ENCODE assay signal across 15 cellular contexts in the genomic region with DNA sequence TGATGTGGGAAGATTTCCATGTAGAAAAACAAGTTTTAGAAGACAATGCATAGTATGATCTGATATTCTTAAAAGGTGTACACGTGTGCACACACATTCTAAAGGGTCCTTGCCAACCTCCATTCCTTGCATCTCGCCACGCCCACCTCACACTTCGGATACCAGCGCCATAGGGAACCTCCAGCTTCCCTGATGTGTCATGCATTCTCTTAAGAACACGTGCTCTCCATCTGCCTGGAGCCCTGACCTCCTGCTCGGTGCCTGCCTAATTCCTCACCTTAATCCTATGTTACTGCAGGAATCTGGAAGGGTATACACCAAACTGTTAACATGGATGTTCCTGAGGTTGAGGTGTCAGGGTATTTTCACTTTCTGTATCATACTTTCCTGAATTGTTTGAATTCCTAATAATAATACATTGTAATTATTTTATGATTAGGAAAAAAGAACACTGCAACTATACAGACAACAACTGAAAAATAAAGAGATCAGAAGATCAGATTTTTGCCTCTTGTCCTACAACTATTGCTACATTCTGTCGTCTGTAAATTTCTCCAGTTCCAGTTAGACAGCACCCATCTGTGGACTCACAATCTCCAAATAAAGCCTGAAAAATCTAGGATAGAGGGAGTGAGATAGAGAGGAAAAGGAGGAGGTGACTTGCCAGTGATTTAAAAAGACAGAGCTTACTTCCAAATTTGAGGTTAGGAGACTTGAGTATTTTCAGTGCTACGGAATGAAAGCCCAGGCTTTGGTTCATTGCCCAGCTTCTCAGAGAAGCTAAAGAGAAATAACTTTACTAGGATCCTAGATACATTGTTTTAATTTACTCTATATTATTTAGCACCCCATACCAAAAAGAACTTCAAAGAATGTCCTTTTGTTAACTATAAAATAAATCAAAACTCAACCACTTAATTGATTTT.
DNase-seq lines count a peak whose midpoint lies in the region; ATAC-seq and TF ChIP-seq lines count a peak whose summit lies in the region.
"Had no signal": no experiment of that assay in that cellular context is flagged by ENCODE, and none has a peak within 500 bp of the region (broad histone marks: within the 10 kb centered on the region; RNA-seq: fewer than 3 reads in every experiment).

No MANE protein-coding gene starts in this region.

- no peak overlapping the region for H3K4me3 Mint-ChIP-seq in CD14-positive monocyte
- H3K4me3 Mint-ChIP-seq: CD4-positive, CD25-positive, alpha-beta regulatory T cell had no signal

- no peaks in the 10 kb centered on the region for H3K36me3 Mint-ChIP-seq in CD14-positive monocyte
- H3K36me3 Mint-ChIP-seq: CD4-positive, CD25-positive, alpha-beta regulatory T cell had no signal

- H3K9me3 Mint-ChIP-seq in CD14-positive monocyte, result no peaks in the 10 kb centered on the region
- H3K9me3 Mint-ChIP-seq: CD4-positive, CD25-positive, alpha-beta regulatory T cell had no signal

- no peaks in the 10 kb centered on the region for H3K27me3 ChIP-seq in psoas muscle (ENCODE audit: insufficient read depth in 3 of 3, low read length in 2 of 3)
- H3K27me3 ChIP-seq: hepatocyte had no signal

- no peaks in the 10 kb centered on the region for H3K9me3 ChIP-seq in psoas muscle

- ATAC-seq in psoas muscle (peak in 1 of 4 donors; percentile 50), HG03439 (IDR thresholded peaks at IDR 0.05; ENCODE audit: unreplicated experiment) (no peak), HG03521 (IDR thresholded peaks at IDR 0.05; ENCODE audit: unreplicated experiment) (no peak)

- 45 to 60% (median 52%) methylated on average over 9 of the region's 9 CpGs for WGBS in psoas muscle, 3 donors

- H3K27me3 Mint-ChIP-seq in CD14-positive monocyte (ENCODE audit: low read depth in 3 of 3), result peaks cover 0 to 2% (median 0%) of the 10 kb centered on the region in 3 donors

- no peaks in the 10 kb centered on the region for H3K36me3 ChIP-seq in psoas muscle (ENCODE audit: insufficient read depth in 1 of 2, low read depth in 1 of 2)

- H3K27ac ChIP-seq in psoas muscle, result peak overlapping the region; percentile 33
- H3K27ac ChIP-seq: hepatocyte, parathyroid adenoma had no signal

- peaks cover 67% of the 10 kb centered on the region for H3K4me1 Mint-ChIP-seq in CD14-positive monocyte
- H3K4me1 Mint-ChIP-seq: CD4-positive, CD25-positive, alpha-beta regulatory T cell had no signal

- intact Hi-C loops in psoas muscle (cut with DNase I) (no loop called here), CD14-positive monocyte (cut with micrococcal nuclease) (no loop called here)

- peak; percentile 41 for DNase-seq in ELF-1 (ENCODE audit: low read depth, low spot score)
- peak; percentile 2 for DNase-seq in NCI-H524 treated with DMSO at 0.1 percent for 48 hours (lab: John Stamatoyannopoulos, UW)
- DNase-seq in epithelial cell of esophagus (ENCODE audit: low read depth), result peak; percentile 68
- no peak for DNase-seq in psoas muscle
- no peak for DNase-seq in CD14-positive monocyte (ENCODE audit: low spot score)
- DNase-seq in NCI-H2081 treated with DMSO at 0.1 percent for 48 hours (lab: John Stamatoyannopoulos, UW), result no peak
- DNase-seq: CD4-positive, CD25-positive, alpha-beta regulatory T cell; NCI-H1436 treated with DMSO at 0.1 percent for 48 hours; NCI-H526; SIG-M5; stimulated activated CD4-positive, alpha-beta T cell treated with anti-CD3 and anti-CD28 coated beads, Interleukin-2, amount 100 ng/mL, for 24 hours had no signal

- H3K4me1 ChIP-seq in psoas muscle, result peaks cover 45% of the 10 kb centered on the region
- H3K4me1 ChIP-seq: parathyroid adenoma had no signal

- H3K27ac Mint-ChIP-seq in CD14-positive monocyte, result no peak overlapping the region
- H3K27ac Mint-ChIP-seq: CD4-positive, CD25-positive, alpha-beta regulatory T cell had no signal

- H3K4me3 ChIP-seq in epithelial cell of esophagus (ENCODE audit: low read length), result no peak overlapping the region
- no peak overlapping the region for H3K4me3 ChIP-seq in psoas muscle
- H3K4me3 ChIP-seq: hepatocyte had no signal

- TF ChIP-seq CTCF in epithelial cell of esophagus (IDR thresholded peaks at IDR 0.05; ENCODE audit: insufficient read depth, low read depth, low read length, missing control alignments) (no peak), psoas muscle (IDR thresholded peaks at IDR 0.05) (no peak), CD14-positive monocyte (IDR thresholded peaks at IDR 0.05) (no peak)

Comparison
In these comparisons a context has a peak if more than half of its experiments do, and no peak if none do; other contexts are left out.
1. DNase-seq: peak in ELF-1 (single experiment), NCI-H524 treated with DMSO at 0.1 percent for 48 hours (single experiment) and epithelial cell of esophagus (single experiment); none in psoas muscle (0 of 2), CD14-positive monocyte (single experiment) and NCI-H2081 treated with DMSO at 0.1 percent for 48 hours (single experiment).